1 cellular context compared by ENCODE assay signal in genomic region chr18:48875942-48876511, GRCh38.
TF ChIP-seq lines count a peak whose summit lies in the region.

No MANE protein-coding gene starts in this region.

TF ChIP-seq in HEK293T, 16 proteins besides CTCF, POLR2A, EP300 and RAD21 (continued from another document):
- TF ChIP-seq TARDBP (IDR thresholded peaks at IDR 0.05) (no peak), LEF1 (IDR thresholded peaks at IDR 0.05; ENCODE audit: borderline replicate concordance) (no peak), NFRKB (IDR thresholded peaks at IDR 0.05) (no peak), FOXA1 (IDR thresholded peaks at IDR 0.05) (no peak)
